In genomic region chr2:188983427-188984101, GRCh38 we compare ENCODE assay signal across 11 cellular contexts. TPM values are rescaled to one million over a fixed set of nuclear protein-coding genes. Genes with fewer than 3 reads are reported as not detected.
DNase-seq lines count a peak whose midpoint lies in the region; ATAC-seq, FAIRE-seq and TF ChIP-seq lines count a peak whose summit lies in the region.
"Had no signal": no experiment of that assay in that cellular context is flagged by ENCODE, and none has a peak within 500 bp of the region (broad histone marks: within the 10 kb centered on the region; RNA-seq: fewer than 3 reads in every experiment).

No MANE protein-coding gene starts in this region.

- DNase-seq in BJ (ENCODE audit: low read depth): peak; percentile 50
- DNase-seq in myocyte (ENCODE audit: low read depth): peak; percentile 83
- no peak for DNase-seq in activated CD4-positive, alpha-beta T cell treated with anti-CD3 and anti-CD28 coated beads, Interleukin-2, amount 50 U/mL, for 1 hour
- no peak for DNase-seq in activated CD8-positive, alpha-beta memory T cell treated with anti-CD3 and anti-CD28 coated beads, Interleukin-2, amount 50 U/mL, for 4 hours
- DNase-seq: activated CD8-positive, alpha-beta memory T cell treated with anti-CD3 and anti-CD28 coated beads, Interleukin-2, amount 50 U/mL, for 48 hours; NCI-H526 treated with DMSO at 0.1 percent for 48 hours; stimulated activated CD4-positive, alpha-beta T cell treated with anti-CD3 and anti-CD28 coated beads, Interleukin-12 subunit alpha, Interleukin-12 subunit beta, amount 100 ng/mL, for 4 hours had no signal

- H3K36me3 Mint-ChIP-seq in stimulated activated memory B cell treated with anti-CD40 and anti-IgM and Interleukin-4, amounts not matched to agents 10 μg/mL and 1 μg/mL and 100 μg/mL, for 72 hours: no peaks in the 10 kb centered on the region

- peaks cover 10% of the 10 kb centered on the region for H3K4me1 ChIP-seq in Loucy (ENCODE audit: insufficient read depth, low read length, poor library complexity, severe bottlenecking)

- H2AFZ ChIP-seq in Loucy (ENCODE audit: low read length): no peak overlapping the region

- no peak overlapping the region for H3K4me2 ChIP-seq in Loucy (ENCODE audit: low read depth, low read length, poor library complexity, severe bottlenecking)

- no peaks in the 10 kb centered on the region for H3K9me3 ChIP-seq in Loucy (ENCODE audit: insufficient read depth, low read depth, low read length)

- H3F3A ChIP-seq in Loucy (ENCODE audit: low read depth): no peaks in the 10 kb centered on the region

- TF ChIP-seq CTCF in BJ (IDR thresholded peaks at IDR 0.05; ENCODE audit: insufficient read depth, low read depth, low read length) (peak; percentile 53), Loucy (conservative IDR thresholded peaks at IDR 0.05; ENCODE audit: low read length) (peak; percentile 42)

- H3K9me3 Mint-ChIP-seq in stimulated activated memory B cell treated with anti-CD40 and anti-IgM and Interleukin-4, amounts not matched to agents 10 μg/mL and 1 μg/mL and 100 μg/mL, for 72 hours: no peaks in the 10 kb centered on the region

- CTCF ChIA-PET in BJ (lab: Yijun Ruan, JAX): interaction anchor here (0.8 to 3.4 kb wide), 14 partner anchors 10 to 462 kb away, joined by 3 to 51 read pairs (median 3); partner anchors contain the start of gene COL3A1

- H3K4me3 ChIP-seq in BJ (ENCODE audit: low read depth, low read length) (no peak overlapping the region), Loucy (ENCODE audit: low read length, poor library complexity, severe bottlenecking) (no peak overlapping the region)

- no peak overlapping the region for H3K27ac Mint-ChIP-seq in stimulated activated memory B cell treated with anti-CD40 and anti-IgM and Interleukin-4, amounts not matched to agents 10 μg/mL and 1 μg/mL and 100 μg/mL, for 72 hours

- H3K79me2 ChIP-seq in Loucy (ENCODE audit: insufficient read depth, low read length): no peaks in the 10 kb centered on the region

- ATAC-seq in stimulated activated memory B cell treated with anti-CD40 and anti-IgM and Interleukin-4, amounts not matched to agents 10 μg/mL and 1 μg/mL and 100 μg/mL, for 72 hours: no peak
- ATAC-seq in GM19395 (IDR thresholded peaks at IDR 0.05; ENCODE audit: unreplicated experiment): no peak

- H3K27me3 Mint-ChIP-seq in stimulated activated memory B cell treated with anti-CD40 and anti-IgM and Interleukin-4, amounts not matched to agents 10 μg/mL and 1 μg/mL and 100 μg/mL, for 72 hours: no peaks in the 10 kb centered on the region

- H3K36me3 ChIP-seq in BJ (ENCODE audit: control insufficient read depth, insufficient read depth, low read length) (peaks cover 3% of the 10 kb centered on the region; the same call in 1 of the 2 replicates), Loucy (ENCODE audit: insufficient read depth, low read length) (no peaks in the 10 kb centered on the region)

- H4K20me1 ChIP-seq in Loucy (ENCODE audit: insufficient read depth, low read length, poor library complexity, severe bottlenecking): no peaks in the 10 kb centered on the region

- no peak overlapping the region for H3K9ac ChIP-seq in Loucy (ENCODE audit: low read depth, low read length, poor library complexity, severe bottlenecking)

- H3K27me3 ChIP-seq in BJ (ENCODE audit: control insufficient read depth, insufficient read depth, low read length): no peaks in the 10 kb centered on the region
- H3K27me3 ChIP-seq in Loucy (ENCODE audit: insufficient read depth, low read length, poor library complexity, severe bottlenecking): no peaks in the 10 kb centered on the region

- FAIRE-seq in colon (lab: Jason Lieb, UNC): peak; percentile 51

- POLR2A ChIA-PET in BJ (lab: Charles Lee): interaction anchor here (0.7 kb wide), 1 partner anchor 99 kb away, joined by 3 read pairs; no protein-coding TSS in a partner anchor

- no peaks in the 10 kb centered on the region for H3K4me1 Mint-ChIP-seq in stimulated activated memory B cell treated with anti-CD40 and anti-IgM and Interleukin-4, amounts not matched to agents 10 μg/mL and 1 μg/mL and 100 μg/mL, for 72 hours

- H3K9me2 ChIP-seq in Loucy (replicated peaks; ENCODE audit: low read depth, low read length): no peaks in the 10 kb centered on the region

- H3K4me3 Mint-ChIP-seq in stimulated activated memory B cell treated with anti-CD40 and anti-IgM and Interleukin-4, amounts not matched to agents 10 μg/mL and 1 μg/mL and 100 μg/mL, for 72 hours: no peak overlapping the region

RNA-seq across cellular contexts. Expression of gene COL3A1, which starts 9.4 kb away (rescaled TPM):
- polyA plus RNA-seq in BJ (2011; rRNA removed): 1,215 and 1,450 TPM in 2 replicates
- polyA minus RNA-seq in BJ (2011; rRNA and poly(A)+ RNA removed): 828 and 1,001 TPM in 2 replicates
- 1,311 and 1,575 TPM in 2 replicates for total RNA-seq in myocyte
- polyA plus RNA-seq in myocyte (2012): 1,093 TPM

Comparison
In these comparisons a context has a peak if more than half of its experiments do, and no peak if none do; other contexts are left out.
1. DNase-seq: peak in BJ (single experiment) and myocyte (single experiment); none in activated CD4-positive, alpha-beta T cell treated with anti-CD3 and anti-CD28 coated beads, Interleukin-2, amount 50 U/mL, for 1 hour (single experiment) and activated CD8-positive, alpha-beta memory T cell treated with anti-CD3 and anti-CD28 coated beads, Interleukin-2, amount 50 U/mL, for 4 hours (single experiment).